ENCODE assay signal across 22 cellular contexts in genomic region chr19:3465552-3465951, GRCh38. TPM values are rescaled to one million over a fixed set of nuclear protein-coding genes. Genes with fewer than 3 reads are reported as not detected.
DNase-seq lines count a peak whose midpoint lies in the region; ATAC-seq and TF ChIP-seq lines count a peak whose summit lies in the region.
"Had no signal": no experiment of that assay in that cellular context is flagged by ENCODE, and none has a peak within 500 bp of the region (broad histone marks: within the 10 kb centered on the region; RNA-seq: fewer than 3 reads in every experiment).

No MANE protein-coding gene starts in this region.

- H3K27ac ChIP-seq in left ventricle myocardium inferior (replicated peaks): peak overlapping the region; percentile 42
- no peak overlapping the region for H3K27ac ChIP-seq in psoas muscle
- H3K27ac ChIP-seq: C4-2B, epithelial cell of prostate, VCaP had no signal

- no peak for TF ChIP-seq CTCF in left ventricle myocardium inferior (IDR thresholded peaks at IDR 0.05; ENCODE audit: borderline replicate concordance)
- TF ChIP-seq CTCF in psoas muscle (IDR thresholded peaks at IDR 0.05): no peak

- H3K27me3 ChIP-seq in left ventricle myocardium inferior (ENCODE audit: low read depth): no peaks in the 10 kb centered on the region
- H3K27me3 ChIP-seq in psoas muscle (ENCODE audit: insufficient read depth in 3 of 3, low read length in 2 of 3): no peaks in the 10 kb centered on the region

- 62 to 75% (median 72%) methylated on average over 6 to 7 of the region's 7 CpGs for WGBS in psoas muscle, 3 donors

- peaks cover 30% of the 10 kb centered on the region for H3K36me3 ChIP-seq in left ventricle myocardium inferior
- H3K36me3 ChIP-seq in psoas muscle (ENCODE audit: insufficient read depth in 1 of 2, low read depth in 1 of 2): peaks cover 0 to 31% of the 10 kb centered on the region in 2 donors

- intact Hi-C loops in Right ventricle myocardium superior (cut with DNase I): no loop called here
- intact Hi-C loops in cardiac septum (cut with DNase I): no loop called here
- intact Hi-C loops in left ventricle myocardium inferior (cut with micrococcal nuclease): no loop called here
- intact Hi-C loops in psoas muscle (cut with DNase I): no loop called here

- DNase-seq in Right ventricle myocardium superior (no peak), cardiac septum (ENCODE audit: low spot score) (no peak), left ventricle myocardium inferior (no peak), psoas muscle (no peak), NCI-H748 treated with DMSO at 0.1 percent for 48 hours (lab: John Stamatoyannopoulos, UW) (no peak), SK-N-DZ (ENCODE audit: low spot score) (no peak)
- no peak for DNase-seq in activated naive CD4-positive, alpha-beta T cell (lab: John Stamatoyannopoulos, UW)
- DNase-seq: activated CD4-positive, alpha-beta T cell treated with anti-CD3 and anti-CD28 coated beads, Interleukin-2, amount 50 U/mL, for 4 hours; activated naive CD4-positive, alpha-beta T cell treated with anti-CD3 and anti-CD28 coated beads for 36 hours; DMS79; NCI-H2029; NCI-H510A; stimulated activated CD4-positive, alpha-beta T cell treated with anti-CD3 and anti-CD28 coated beads, Interleukin-2, amount 100 ng/mL, for 48 hours; T-helper 1 cell had no signal

- ATAC-seq in Right ventricle myocardium superior (ENCODE audit: poor library complexity) (peak; percentile 2), psoas muscle (peak; percentile 14 to 20 (median 16)), GM21423 (IDR thresholded peaks at IDR 0.05; ENCODE audit: unreplicated experiment) (no peak)

- H3K4me1 ChIP-seq in left ventricle myocardium inferior (peaks cover 57% of the 10 kb centered on the region), psoas muscle (no peaks in the 10 kb centered on the region)

- no peaks in the 10 kb centered on the region for H3K9me3 ChIP-seq in left ventricle myocardium inferior (replicated peaks)
- no peaks in the 10 kb centered on the region for H3K9me3 ChIP-seq in psoas muscle

- H3K4me3 ChIP-seq in left ventricle myocardium inferior: no peak overlapping the region
- H3K4me3 ChIP-seq in psoas muscle: no peak overlapping the region
- H3K4me3 ChIP-seq: A549 had no signal

RNA-seq across cellular contexts. Expression of gene SMIM24, which starts 14.8 kb away (rescaled TPM):
- total RNA-seq in Right ventricle myocardium superior (not detected), cardiac septum (not detected), left ventricle myocardium inferior (not detected), psoas muscle (not detected)
- under 1 TPM; 0.10 to 0.53 (median 0.49) TPM for polyA plus RNA-seq in psoas muscle
- polyA plus RNA-seq in SK-N-DZ (2014; cell fraction: cytosol; rRNA removed): 1.3 TPM in 1 of 2 replicates, not detected in the other
- 1.9 TPM in 1 of 2 replicates, not detected in the other for polyA plus RNA-seq in SK-N-DZ (2014; cell fraction: nucleus; rRNA removed)
- total RNA-seq: omental fat pad, skeletal muscle tissue had no signal

RNA-seq across cellular contexts. Expression of gene SMIM44, which starts 17.7 kb away (rescaled TPM):
- total RNA-seq in Right ventricle myocardium superior (not detected), cardiac septum (not detected), left ventricle myocardium inferior (not detected), psoas muscle (not detected)
- polyA plus RNA-seq in psoas muscle: not detected
- not detected in 2 replicates for polyA plus RNA-seq in SK-N-DZ (2014; cell fraction: cytosol; rRNA removed)
- not detected in 2 replicates for polyA plus RNA-seq in SK-N-DZ (2014; cell fraction: nucleus; rRNA removed)
- total RNA-seq: activated naive CD4-positive, alpha-beta T cell treated with anti-CD3 and anti-CD28 coated beads for 36 hours; left lobe of liver; omental fat pad; skeletal muscle tissue had no signal
- polyA plus RNA-seq: A549 had no signal

RNA-seq across cellular contexts. Expression of gene DOHH, which starts 34.9 kb away (rescaled TPM):
- total RNA-seq in Right ventricle myocardium superior: 10.5 TPM
- 11.1 TPM for total RNA-seq in cardiac septum
- 11.1 TPM for total RNA-seq in left ventricle myocardium inferior
- 10 to 100 TPM; 11.5 to 21.8 (median 17.1) TPM for total RNA-seq in psoas muscle
- polyA plus RNA-seq in psoas muscle: 10 to 100 TPM; 22.3 to 54.3 (median 45.3) TPM
- 9.7 and 19.7 TPM in 2 replicates for polyA plus RNA-seq in SK-N-DZ (2014; cell fraction: cytosol; rRNA removed)
- 12.6 and 14.5 TPM in 2 replicates for polyA plus RNA-seq in SK-N-DZ (2014; cell fraction: nucleus; rRNA removed)

RNA-seq across cellular contexts. Expression of gene FZR1, which starts 40.6 kb away (rescaled TPM):
- total RNA-seq in Right ventricle myocardium superior: 19.0 TPM
- total RNA-seq in cardiac septum: 23.8 TPM
- 20.7 TPM for total RNA-seq in left ventricle myocardium inferior
- total RNA-seq in psoas muscle: 10 to 100 TPM; 24.3 to 25.8 (median 25.1) TPM
- 10 to 100 TPM; 12.8 to 20.3 (median 13.7) TPM for polyA plus RNA-seq in psoas muscle
- 25.4 and 30.6 TPM in 2 replicates for polyA plus RNA-seq in SK-N-DZ (2014; cell fraction: cytosol; rRNA removed)
- polyA plus RNA-seq in SK-N-DZ (2014; cell fraction: nucleus; rRNA removed): 48.4 and 51.8 TPM in 2 replicates
